16 cellular contexts compared by ENCODE assay signal in genomic region chr13:28049880-28050871, GRCh38. TPM values are rescaled to one million over a fixed set of nuclear protein-coding genes. Genes with fewer than 3 reads are reported as not detected.
DNase-seq lines count a peak whose midpoint lies in the region; ATAC-seq, FAIRE-seq and TF ChIP-seq lines count a peak whose summit lies in the region.
"Had no signal": no experiment of that assay in that cellular context is flagged by ENCODE, and none has a peak within 500 bp of the region (broad histone marks: within the 10 kb centered on the region; RNA-seq: fewer than 3 reads in every experiment).

No MANE protein-coding gene starts in this region.

- H3F3A ChIP-seq in Loucy (ENCODE audit: low read depth) (no peaks in the 10 kb centered on the region; the same call in 1 of the 2 replicates), neural progenitor cell (ENCODE audit: low read depth) (peaks cover 24% of the 10 kb centered on the region)

- in situ Hi-C loops in transverse colon (cut with MboI; ENCODE audit: low pct_ligation_motif_present in 1 of 4, low pct_unique_long_range_greater_than_20kb in 1 of 4, low sequenced_read_pairs in 3 of 4): no loop called here

- H3K79me2 ChIP-seq in Loucy (ENCODE audit: insufficient read depth, low read length) (no peaks in the 10 kb centered on the region), neural progenitor cell (ENCODE audit: low read depth) (no peaks in the 10 kb centered on the region)

- H3K36me3 Mint-ChIP-seq in neural progenitor cell: no peaks in the 10 kb centered on the region

- TF ChIP-seq EP300 in transverse colon (IDR thresholded peaks at IDR 0.05; ENCODE audit: low read depth): no peak

- H3K27me3 Mint-ChIP-seq in neural progenitor cell (ENCODE audit: insufficient read depth, low read depth): peaks cover 2% of the 10 kb centered on the region

- H3K9me3 ChIP-seq in Loucy (ENCODE audit: insufficient read depth, low read depth, low read length) (no peaks in the 10 kb centered on the region), neural progenitor cell (ENCODE audit: low read depth) (no peaks in the 10 kb centered on the region), transverse colon (no peaks in the 10 kb centered on the region)
- H3K9me3 ChIP-seq: breast epithelium, psoas muscle had no signal

- H3K27me3 ChIP-seq in Loucy (ENCODE audit: insufficient read depth, low read length, poor library complexity, severe bottlenecking): no peaks in the 10 kb centered on the region
- peaks cover 5% of the 10 kb centered on the region for H3K27me3 ChIP-seq in neural progenitor cell
- peaks cover 11% of the 10 kb centered on the region for H3K27me3 ChIP-seq in transverse colon
- H3K27me3 ChIP-seq: breast epithelium had no signal

- ATAC-seq in GM19043 (IDR thresholded peaks at IDR 0.05; ENCODE audit: low read depth, unreplicated experiment) (peak; percentile 44), HG02678 (IDR thresholded peaks at IDR 0.05; ENCODE audit: unreplicated experiment) (peak; percentile 40)
- ATAC-seq: left ventricle myocardium superior, psoas muscle had no signal

- H4K20me1 ChIP-seq in Loucy (ENCODE audit: insufficient read depth, low read length, poor library complexity, severe bottlenecking) (no peaks in the 10 kb centered on the region), neural progenitor cell (ENCODE audit: low read depth) (no peaks in the 10 kb centered on the region)

- TF ChIP-seq CTCF in Loucy (conservative IDR thresholded peaks at IDR 0.05; ENCODE audit: low read length): no peak
- TF ChIP-seq CTCF in neural progenitor cell (IDR thresholded peaks at IDR 0.05): no peak
- no peak for TF ChIP-seq CTCF in transverse colon (IDR thresholded peaks at IDR 0.05)

- H3K9ac ChIP-seq in Loucy (ENCODE audit: low read depth, low read length, poor library complexity, severe bottlenecking): no peak overlapping the region
- H3K9ac ChIP-seq in neural progenitor cell: no peak overlapping the region

- H2AFZ ChIP-seq in Loucy (ENCODE audit: low read length): peak overlapping the region; percentile 51
- no peak overlapping the region for H2AFZ ChIP-seq in neural progenitor cell (replicated peaks)

- no peak overlapping the region for H3K4me3 ChIP-seq in Loucy (ENCODE audit: low read length, poor library complexity, severe bottlenecking)
- H3K4me3 ChIP-seq in neural progenitor cell: no peak overlapping the region
- H3K4me3 ChIP-seq in transverse colon: no peak overlapping the region
- H3K4me3 ChIP-seq: breast epithelium, psoas muscle had no signal

- peaks cover 5% of the 10 kb centered on the region for H3K4me1 ChIP-seq in Loucy (ENCODE audit: insufficient read depth, low read length, poor library complexity, severe bottlenecking)
- peaks cover 23% of the 10 kb centered on the region for H3K4me1 ChIP-seq in neural progenitor cell
- H3K4me1 ChIP-seq in transverse colon: no peaks in the 10 kb centered on the region
- H3K4me1 ChIP-seq: breast epithelium, psoas muscle had no signal

- H3K4me3 Mint-ChIP-seq in neural progenitor cell: no peak overlapping the region

- no peak for TF ChIP-seq POLR2A in transverse colon (IDR thresholded peaks at IDR 0.05)

- H3K27ac ChIP-seq in neural progenitor cell (no peak overlapping the region), transverse colon (peak overlapping the region in 2 of 4 donors; percentile 9 to 66)
- H3K27ac ChIP-seq: breast epithelium, psoas muscle had no signal

- H3K4me1 Mint-ChIP-seq in neural progenitor cell: no peaks in the 10 kb centered on the region

- no peaks in the 10 kb centered on the region for H3K9me3 Mint-ChIP-seq in neural progenitor cell

- H3K36me3 ChIP-seq in Loucy (ENCODE audit: insufficient read depth, low read length) (no peaks in the 10 kb centered on the region), neural progenitor cell (no peaks in the 10 kb centered on the region), transverse colon (no peaks in the 10 kb centered on the region)
- H3K36me3 ChIP-seq: breast epithelium had no signal

- DNase-seq in neural progenitor cell (ENCODE audit: low spot score) (no peak), transverse colon (no peak), SIG-M5 treated with dmso at 0.1 percent for 504 hours (lab: John Stamatoyannopoulos, UW; ENCODE audit: unreplicated experiment) (no peak), cerebellum (ENCODE audit: low spot score) (no peak), frontal cortex (ENCODE audit: low spot score in 2 of 2) (no peak)
- DNase-seq: activated CD8-positive, alpha-beta memory T cell treated with anti-CD3 and anti-CD28 coated beads, Interleukin-2, amount 50 U/mL, for 4 hours; COR-L47; left ventricle myocardium superior; NCI-H1092; psoas muscle had no signal

- 45 to 47% methylated on average over 6 to 7 of the region's 7 CpGs for WGBS in transverse colon (ENCODE audit: low coverage in 1 of 2), 2 donors

- no peak for FAIRE-seq in frontal cortex (lab: Jason Lieb, UNC)

- no peak overlapping the region for H3K4me2 ChIP-seq in Loucy (ENCODE audit: low read depth, low read length, poor library complexity, severe bottlenecking)
- H3K4me2 ChIP-seq in neural progenitor cell: peak overlapping the region; percentile 33

- no peaks in the 10 kb centered on the region for H3K9me2 ChIP-seq in Loucy (replicated peaks; ENCODE audit: low read depth, low read length)

- H3K27ac Mint-ChIP-seq in neural progenitor cell: no peak overlapping the region

- intact Hi-C loops in transverse colon (cut with DNase I; ENCODE audit: low total_unique reads): no loop called here

RNA-seq across cellular contexts. Expression of gene FLT3, which starts 50.2 kb away (rescaled TPM):
- total RNA-seq in neural progenitor cell (ENCODE audit: low replicate concordance): 0.58 and 0.77 TPM in 2 replicates
- total RNA-seq in transverse colon: under 1 TPM in 2 of 4 donors, not detected in 2; 0.55 to 0.95 TPM
- total RNA-seq in cerebellum: 5.4 TPM
- 3.7 TPM for total RNA-seq in frontal cortex
- total RNA-seq: fibroblast of lung; T-helper 2 cell treated with Interferon-gamma antibody and Interleukin-4, amounts not matched to agents 100 ng/mL and 5 ng/mL, for 36 hours had no signal
